8 cellular contexts compared by ENCODE assay signal in the genomic region with DNA sequence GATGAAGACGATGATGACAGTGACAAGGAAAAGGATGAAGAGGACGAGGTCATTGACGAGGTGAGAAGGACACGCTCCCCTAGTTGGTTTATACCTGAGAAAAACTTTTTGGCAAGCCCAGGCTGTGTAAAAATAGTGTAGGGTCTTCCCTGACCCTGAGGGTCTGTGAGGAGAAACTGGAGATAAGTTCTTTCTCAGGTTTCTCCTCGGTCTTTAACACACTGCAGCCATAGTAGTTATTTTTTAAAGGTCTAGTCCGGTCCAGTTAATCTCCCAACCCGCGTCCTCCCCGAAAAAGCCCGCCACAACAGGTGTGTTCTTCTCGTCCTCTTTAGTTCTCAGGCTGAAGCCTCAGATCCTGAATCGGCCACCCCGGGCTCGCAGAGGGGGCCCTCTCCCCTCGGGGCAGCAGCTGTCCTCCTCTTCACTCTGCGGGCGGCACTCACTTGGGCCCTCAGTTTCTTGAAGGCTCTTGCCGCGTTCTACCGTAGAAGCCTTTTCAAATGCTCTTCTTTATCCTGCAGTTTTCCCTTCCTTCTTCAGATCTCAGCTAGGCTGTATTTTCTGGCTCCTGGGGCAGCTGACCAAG. TPM values are rescaled to one million over a fixed set of nuclear protein-coding genes. Genes with fewer than 3 reads are reported as not detected.
DNase-seq lines count a peak whose midpoint lies in the region; ATAC-seq and TF ChIP-seq lines count a peak whose summit lies in the region.

No MANE protein-coding gene starts in this region.

- intact Hi-C loops in MCF 10A (cut with micrococcal nuclease): no loop called here

- H3K4me1 ChIP-seq in mononuclear cell (ENCODE audit: insufficient read depth, low read length): peaks cover 29% of the 10 kb centered on the region

- ATAC-seq in GM21381 (IDR thresholded peaks at IDR 0.05; ENCODE audit: unreplicated experiment): no peak

- H3K9me3 ChIP-seq in mononuclear cell (ENCODE audit: low read depth, low read length): no peaks in the 10 kb centered on the region

- no peak overlapping the region for H3K27ac Mint-ChIP-seq in T-helper 2 cell treated with Interferon-gamma antibody and Interleukin-4, amounts not matched to agents 5 μg/mL and 100 μg/mL, for 36 hours
- H3K27ac Mint-ChIP-seq in MCF 10A (ENCODE audit: low read depth, unreplicated experiment) (no peak overlapping the region), immature natural killer cell (no peak overlapping the region)

- no peak overlapping the region for H3K4me3 Mint-ChIP-seq in T-helper 2 cell treated with Interferon-gamma antibody and Interleukin-4, amounts not matched to agents 5 μg/mL and 100 μg/mL, for 36 hours
- no peak overlapping the region for H3K4me3 Mint-ChIP-seq in MCF 10A (ENCODE audit: unreplicated experiment)
- H3K4me3 Mint-ChIP-seq in immature natural killer cell: no peak overlapping the region

- H3K4me1 Mint-ChIP-seq in T-helper 2 cell treated with Interferon-gamma antibody and Interleukin-4, amounts not matched to agents 5 μg/mL and 100 μg/mL, for 36 hours (ENCODE audit: low read depth): peaks cover 25% of the 10 kb centered on the region
- H3K4me1 Mint-ChIP-seq in MCF 10A (ENCODE audit: insufficient read depth, unreplicated experiment) (peaks cover 22% of the 10 kb centered on the region), immature natural killer cell (peaks cover 6 to 7% of the 10 kb centered on the region in 2 donors)

- H3K36me3 Mint-ChIP-seq in T-helper 2 cell treated with Interferon-gamma antibody and Interleukin-4, amounts not matched to agents 5 μg/mL and 100 μg/mL, for 36 hours (ENCODE audit: low read depth): peaks cover 21% of the 10 kb centered on the region
- H3K36me3 Mint-ChIP-seq in MCF 10A (ENCODE audit: insufficient read depth, unreplicated experiment) (peaks cover 36% of the 10 kb centered on the region), immature natural killer cell (peaks cover 4 to 10% (median 7%) of the 10 kb centered on the region in 3 donors)

- BruUV-seq in MCF 10A (replicated peaks; lab: Mats Ljungman, UMichigan): TSS peak; percentile 69

- TF ChIP-seq CTCF in MCF 10A (IDR thresholded peaks at IDR 0.05; ENCODE audit: unreplicated experiment): no peak

- CTCF ChIA-PET in MCF 10A (lab: Yijun Ruan, JAX): interaction anchor here (0.6 kb wide), 1 partner anchor 1435 kb away, joined by 3 read pairs; no protein-coding TSS in a partner anchor

- no peaks in the 10 kb centered on the region for H3K9me3 Mint-ChIP-seq in T-helper 2 cell treated with Interferon-gamma antibody and Interleukin-4, amounts not matched to agents 5 μg/mL and 100 μg/mL, for 36 hours
- H3K9me3 Mint-ChIP-seq in MCF 10A (ENCODE audit: unreplicated experiment) (no peaks in the 10 kb centered on the region), immature natural killer cell (no peaks in the 10 kb centered on the region)

- DNase-seq in T-helper 2 cell treated with Interferon-gamma antibody and Interleukin-4, amounts not matched to agents 5 μg/mL and 100 μg/mL, for 36 hours (ENCODE audit: low spot score): peak; percentile 11
- DNase-seq in T-helper 2 cell (no peak), M059J (ENCODE audit: low read depth) (peak; percentile 6), MCF 10A (ENCODE audit: unreplicated experiment) (peak; percentile 5), iPS-NIHi11 (ENCODE audit: low spot score) (no peak), immature natural killer cell (no peak)

- POLR2A ChIA-PET in MCF 10A (lab: Yijun Ruan, JAX): interaction anchor here (0.8 to 2.4 kb wide), 7 partner anchors 7 to 798 kb away, joined by 3 to 7 read pairs (median 4); partner anchors contain the start of gene EDRF1

- peak overlapping the region; percentile 95 for H3K4me3 ChIP-seq in mononuclear cell (ENCODE audit: low read length)

- H3K27me3 ChIP-seq in mononuclear cell (ENCODE audit: insufficient read depth, low read length): no peaks in the 10 kb centered on the region

- H3K27me3 Mint-ChIP-seq in T-helper 2 cell treated with Interferon-gamma antibody and Interleukin-4, amounts not matched to agents 5 μg/mL and 100 μg/mL, for 36 hours (ENCODE audit: low read depth): no peaks in the 10 kb centered on the region
- H3K27me3 Mint-ChIP-seq in MCF 10A (ENCODE audit: insufficient read depth, unreplicated experiment): no peaks in the 10 kb centered on the region
- H3K27me3 Mint-ChIP-seq in immature natural killer cell (ENCODE audit: low read depth in 3 of 3): peaks cover 0 to 3% (median 2%) of the 10 kb centered on the region in 3 donors

RNA-seq across cellular contexts. Expression of gene BCCIP, which starts 0.4 kb away (rescaled TPM):
- total RNA-seq in M059J (2014; rRNA removed; shearing (Covaris generic)): 87.6 and 103 TPM in 2 replicates
- total RNA-seq in MCF 10A (2022): 70.8 and 88.2 TPM in 2 replicates
- total RNA-seq in mononuclear cell: 30.6 TPM
- polyA plus RNA-seq in immature natural killer cell: 10 to 100 TPM; 53.8 to 74.9 (median 63.6) TPM

RNA-seq across cellular contexts. Expression of gene UROS, which starts 0.7 kb away (rescaled TPM):
- total RNA-seq in M059J (2014; rRNA removed; shearing (Covaris generic)): 73.3 and 100 TPM in 2 replicates
- total RNA-seq in MCF 10A (2022) (55.0 and 64.4 TPM in 2 replicates), mononuclear cell (23.3 TPM)
- polyA plus RNA-seq in immature natural killer cell: 100 to 1,000 TPM in 1 of 3 donors, 10 to 100 TPM in 2; 73.6 to 118 (median 95.1) TPM

RNA-seq across cellular contexts. Expression of gene MMP21, which starts 48.1 kb away (rescaled TPM):
- total RNA-seq in M059J (2014; rRNA removed; shearing (Covaris generic)): 0.05 TPM in 1 of 2 replicates, not detected in the other
- total RNA-seq in MCF 10A (2022) (not detected in 2 replicates), mononuclear cell (0.21 TPM)
- not detected for polyA plus RNA-seq in immature natural killer cell

RNA-seq across cellular contexts. Expression of gene DHX32, which starts 57.3 kb away (rescaled TPM):
- total RNA-seq in M059J (2014; rRNA removed; shearing (Covaris generic)): 60.0 and 60.7 TPM in 2 replicates
- 36.5 and 45.6 TPM in 2 replicates for total RNA-seq in MCF 10A (2022)
- total RNA-seq in mononuclear cell: 8.3 TPM
- 10 to 100 TPM; 17.5 to 28.8 (median 19.0) TPM for polyA plus RNA-seq in immature natural killer cell

Comparison
In these comparisons a context has a peak if more than half of its experiments do, and no peak if none do; other contexts are left out.
1. DNase-seq: peak in T-helper 2 cell treated with Interferon-gamma antibody and Interleukin-4, amounts not matched to agents 5 μg/mL and 100 μg/mL, for 36 hours (single experiment), M059J (single experiment) and MCF 10A (single experiment); none in T-helper 2 cell (0 of 5), iPS-NIHi11 (single experiment) and immature natural killer cell (0 of 3).